In the genomic region with DNA sequence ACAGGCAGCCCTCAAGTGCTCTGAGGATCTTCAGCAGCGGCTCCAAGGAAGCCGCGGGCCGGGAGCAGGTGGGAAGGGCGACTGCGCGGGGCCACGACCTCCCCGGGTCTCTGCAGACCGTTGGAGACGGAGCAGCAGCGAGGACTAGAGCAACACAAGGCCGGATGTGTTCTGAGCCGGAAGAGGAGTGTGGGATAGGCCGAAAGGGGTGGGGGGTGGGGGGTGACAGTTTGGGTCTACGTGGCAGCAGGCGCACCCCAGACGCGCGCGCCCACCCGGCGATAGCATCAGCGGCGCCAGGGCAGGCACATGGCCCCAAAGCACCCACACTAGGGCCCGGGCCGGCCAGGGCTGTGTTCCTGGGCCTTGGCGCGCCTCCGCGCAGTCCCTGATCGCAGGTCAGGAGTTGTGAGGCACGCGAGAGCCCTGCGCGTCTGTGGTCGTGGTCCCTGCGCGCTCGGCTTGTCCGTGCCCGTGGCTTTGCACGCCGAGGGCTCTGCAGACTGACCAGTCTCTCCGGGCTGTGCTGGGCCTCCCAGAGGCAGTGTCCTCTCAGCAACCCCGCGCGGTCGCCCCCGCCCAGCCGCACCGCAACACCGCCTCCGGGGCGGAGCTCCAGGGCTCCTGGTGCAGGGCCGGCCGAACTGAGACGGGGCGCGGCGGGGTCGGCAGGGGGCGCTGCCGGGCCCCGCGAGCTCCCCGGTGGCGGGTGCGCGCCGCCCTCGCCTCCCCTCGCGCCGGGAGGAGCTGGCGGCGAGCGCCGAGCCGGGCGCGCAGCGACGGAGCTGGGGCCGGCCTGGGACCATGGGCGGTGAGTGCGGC, we compare ENCODE assay signal across 8 cellular contexts. TPM values are rescaled to one million over a fixed set of nuclear protein-coding genes. Genes with fewer than 3 reads are reported as not detected.
DNase-seq lines count a peak whose midpoint lies in the region; ATAC-seq and TF ChIP-seq lines count a peak whose summit lies in the region.

A gene with protein sequence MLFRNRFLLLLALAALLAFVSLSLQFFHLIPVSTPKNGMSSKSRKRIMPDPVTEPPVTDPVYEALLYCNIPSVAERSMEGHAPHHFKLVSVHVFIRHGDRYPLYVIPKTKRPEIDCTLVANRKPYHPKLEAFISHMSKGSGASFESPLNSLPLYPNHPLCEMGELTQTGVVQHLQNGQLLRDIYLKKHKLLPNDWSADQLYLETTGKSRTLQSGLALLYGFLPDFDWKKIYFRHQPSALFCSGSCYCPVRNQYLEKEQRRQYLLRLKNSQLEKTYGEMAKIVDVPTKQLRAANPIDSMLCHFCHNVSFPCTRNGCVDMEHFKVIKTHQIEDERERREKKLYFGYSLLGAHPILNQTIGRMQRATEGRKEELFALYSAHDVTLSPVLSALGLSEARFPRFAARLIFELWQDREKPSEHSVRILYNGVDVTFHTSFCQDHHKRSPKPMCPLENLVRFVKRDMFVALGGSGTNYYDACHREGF (plus strand): TSS at position 725 of the 822 bp plus-strand sequence. CDS start 28,351 bp downstream, outside the sequence.

- H3K4me1 ChIP-seq in lower lobe of right lung: peaks cover 22% of the 10 kb centered on the region

- H3K27ac ChIP-seq in lower lobe of right lung: peak within 1 kb of the TSS; percentile 87

- H3K9me3 ChIP-seq in lower lobe of right lung: no peaks in the 10 kb centered on the region

- no peaks in the 10 kb centered on the region for H3K27me3 ChIP-seq in lower lobe of right lung (ENCODE audit: low read depth)

- peak within 1 kb of the TSS; percentile 80 for H3K4me3 ChIP-seq in lower lobe of right lung

- intact Hi-C loops in lower lobe of right lung (cut with DNase I): no loop called here

- peak; percentile 97 for ATAC-seq in HG03432 (IDR thresholded peaks at IDR 0.05; ENCODE audit: unreplicated experiment)
- peak; percentile 95 to 97 for ATAC-seq in lower lobe of right lung

- peak; percentile 72 for TF ChIP-seq POLR2A in GM19193 (IDR thresholded peaks at IDR 0.05; ENCODE audit: extremely low read depth, insufficient read depth, insufficient read length)

- TF ChIP-seq CTCF in lower lobe of right lung (IDR thresholded peaks at IDR 0.05): peak; percentile 64

- peak; percentile 26 to 90 (median 78) for DNase-seq in C1 segment of cervical spinal cord (lab: John Stamatoyannopoulos, UW)
- DNase-seq in NCI-H526 (lab: John Stamatoyannopoulos, UW): peak; percentile 41 to 93
- peak; percentile 80 to 81 for DNase-seq in activated CD4-positive, alpha-beta T cell treated with anti-CD3 and anti-CD28 coated beads, Interleukin-2, amount 50 U/mL, for 24 hours (ENCODE audit: low read depth in 1 of 2, low spot score in 1 of 2)
- peak; percentile 43 to 79 for DNase-seq in dermis microvascular lymphatic vessel endothelial cell (ENCODE audit: low read depth in 2 of 2)
- DNase-seq in lower lobe of right lung: peak; percentile 96
- peak; percentile 77 to 91 (median 77) for DNase-seq in stimulated activated CD4-positive, alpha-beta T cell treated with anti-CD3 and anti-CD28 coated beads, TNF-alpha, amount 100 ng/mL, for 24 hours (ENCODE audit: low read depth in 3 of 3)

- no peaks in the 10 kb centered on the region for H3K36me3 ChIP-seq in lower lobe of right lung

RNA-seq across cellular contexts. Expression of the gene that starts here (rescaled TPM):
- total RNA-seq in dermis microvascular lymphatic vessel endothelial cell (0.39 and 0.76 TPM in 2 replicates), lower lobe of right lung (8.9 TPM)

Comparison
In these comparisons a context has a peak if more than half of its experiments do, and no peak if none do; other contexts are left out.
1. Peak in every context shown above with its lines: DNase-seq, ATAC-seq, H3K4me3 ChIP-seq and H3K27ac ChIP-seq.
2. Peak in DNase-seq in dermis microvascular lymphatic vessel endothelial cell; RNA of the gene not detected or under 1 TPM.